In the genomic region with DNA sequence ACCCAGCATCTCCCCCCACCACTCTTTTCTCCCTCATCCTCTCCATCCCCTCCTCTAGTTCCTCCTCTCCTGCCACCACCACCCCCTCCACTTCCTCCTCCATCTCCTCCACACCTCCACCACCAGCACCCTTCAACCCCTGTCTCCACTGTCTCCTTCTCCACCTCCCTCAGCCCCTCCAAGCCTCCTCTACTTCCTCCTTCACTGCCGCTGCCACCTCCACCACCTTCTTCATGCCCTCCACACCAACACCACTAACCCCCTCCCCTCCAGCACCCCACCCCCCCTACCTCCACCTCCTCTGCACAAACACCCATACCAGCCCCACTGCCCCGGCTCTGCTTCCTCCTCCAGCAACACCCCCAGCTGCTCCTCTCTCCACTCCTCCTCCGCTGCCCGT, we compare ENCODE assay signal across 19 cellular contexts.
"Had no signal": no experiment of that assay in that cellular context is flagged by ENCODE, and none has a peak within 500 bp of the region (broad histone marks: within the 10 kb centered on the region; RNA-seq: fewer than 3 reads in every experiment).

No MANE protein-coding gene starts in this region.

- H3K9me3 Mint-ChIP-seq: activated CD4-positive, alpha-beta memory T cell treated with anti-CD3 and anti-CD28 coated beads, Interleukin-2, amount 10 ng/mL, durations not matched to agents 7 days and 5 days; activated naive CD4-positive, alpha-beta T cell treated with anti-CD3 and anti-CD28 coated beads for 36 hours; activated naive CD8-positive, alpha-beta T cell treated with anti-CD3 and anti-CD28 coated beads, Interleukin-2, amount 50 U/mL, for 24 hours; activated T-helper 2 cell treated with anti-CD3 and anti-CD28 coated beads, Interferon-gamma antibody, Interleukin-2, Interleukin-4, amounts not matched to agents 10 μg/mL and 5 μg/mL and 100 μg/mL, durations not matched to agents 14 hours and 24 hours and 36 hours; natural killer cell treated with Interleukin-12 subunit alpha and Interleukin-12 subunit beta and Interleukin-15 and Interleukin-18, amount 100 ng/mL, for 72 hours had no signal

- H3K9me3 ChIP-seq: lower lobe of right lung had no signal

- H3K27ac Mint-ChIP-seq: activated CD4-positive, alpha-beta memory T cell treated with anti-CD3 and anti-CD28 coated beads, Interleukin-2, amount 10 ng/mL, durations not matched to agents 7 days and 5 days; activated CD4-positive, alpha-beta T cell treated with anti-CD3 and anti-CD28 coated beads for 36 hours; activated CD8-positive, alpha-beta memory T cell treated with anti-CD3 and anti-CD28 coated beads, Interleukin-2, amount 10 ng/mL, durations not matched to agents 7 days and 5 days; activated naive CD4-positive, alpha-beta T cell treated with anti-CD3 and anti-CD28 coated beads for 36 hours; activated naive CD8-positive, alpha-beta T cell treated with anti-CD3 and anti-CD28 coated beads, Interleukin-2, amount 50 U/mL, for 24 hours; activated T-helper 2 cell treated with anti-CD3 and anti-CD28 coated beads, Interferon-gamma antibody, Interleukin-2, Interleukin-4, amounts not matched to agents 10 μg/mL and 5 μg/mL and 100 μg/mL, durations not matched to agents 14 hours and 24 hours and 36 hours; endodermal cell; natural killer cell treated with Interleukin-12 subunit alpha and Interleukin-12 subunit beta and Interleukin-15 and Interleukin-18, amount 100 ng/mL, for 72 hours had no signal

- H3K36me3 ChIP-seq: brain microvascular endothelial cell, lower lobe of right lung had no signal

- DNase-seq: activated CD4-positive, alpha-beta memory T cell treated with anti-CD3 and anti-CD28 coated beads, Interleukin-2, amount 10 ng/mL, durations not matched to agents 7 days and 5 days; activated CD8-positive, alpha-beta memory T cell treated with anti-CD3 and anti-CD28 coated beads, Interleukin-2, amount 10 ng/mL, durations not matched to agents 7 days and 5 days; activated naive CD4-positive, alpha-beta T cell treated with anti-CD3 and anti-CD28 coated beads for 36 hours; activated naive CD8-positive, alpha-beta T cell treated with anti-CD3 and anti-CD28 coated beads, Interleukin-2, amount 50 U/mL, for 24 hours; brain microvascular endothelial cell; central memory CD4-positive, alpha-beta T cell; foreskin keratinocyte; left colon; lower lobe of right lung; stimulated activated CD4-positive, alpha-beta T cell treated with anti-CD3 and anti-CD28 coated beads, Interleukin-12 subunit alpha, Interleukin-12 subunit beta, amount 100 ng/mL, for 4 hours; stimulated activated CD4-positive, alpha-beta T cell treated with anti-CD3 and anti-CD28 coated beads, Interleukin-1b, Interleukin-23, amount 100 ng/mL, for 48 hours; stimulated activated CD8-positive, alpha-beta memory T cell treated with anti-CD3 and anti-CD28 coated beads, Interleukin-4, amount 100 ng/mL, for 48 hours; stimulated activated naive CD4-positive, alpha-beta T cell had no signal

- ATAC-seq: activated CD8-positive, alpha-beta memory T cell treated with anti-CD3 and anti-CD28 coated beads, Interleukin-2, amount 10 ng/mL, durations not matched to agents 7 days and 5 days; activated naive CD8-positive, alpha-beta T cell treated with anti-CD3 and anti-CD28 coated beads, Interleukin-2, amount 50 U/mL, for 24 hours; foreskin keratinocyte; left colon; lower lobe of right lung had no signal

- H3K4me3 ChIP-seq: hepatocyte, lower lobe of right lung had no signal

- H3K4me3 Mint-ChIP-seq: activated CD4-positive, alpha-beta memory T cell treated with anti-CD3 and anti-CD28 coated beads, Interleukin-2, amount 10 ng/mL, durations not matched to agents 7 days and 5 days; activated CD4-positive, alpha-beta T cell treated with anti-CD3 and anti-CD28 coated beads for 36 hours; activated CD8-positive, alpha-beta memory T cell treated with anti-CD3 and anti-CD28 coated beads, Interleukin-2, amount 10 ng/mL, durations not matched to agents 7 days and 5 days; activated naive CD4-positive, alpha-beta T cell treated with anti-CD3 and anti-CD28 coated beads for 36 hours; activated naive CD8-positive, alpha-beta T cell treated with anti-CD3 and anti-CD28 coated beads, Interleukin-2, amount 50 U/mL, for 24 hours; endodermal cell; natural killer cell treated with Interleukin-12 subunit alpha and Interleukin-12 subunit beta and Interleukin-15 and Interleukin-18, amount 100 ng/mL, for 72 hours had no signal

- H3K27ac ChIP-seq: brain microvascular endothelial cell, epithelial cell of prostate, foreskin keratinocyte, hepatocyte, lower lobe of right lung had no signal

- H3K36me3 Mint-ChIP-seq: activated CD8-positive, alpha-beta memory T cell treated with anti-CD3 and anti-CD28 coated beads, Interleukin-2, amount 10 ng/mL, durations not matched to agents 7 days and 5 days; natural killer cell treated with Interleukin-12 subunit alpha and Interleukin-12 subunit beta and Interleukin-15 and Interleukin-18, amount 100 ng/mL, for 72 hours had no signal

- H3K27me3 ChIP-seq: hepatocyte had no signal
